8 cellular contexts compared by ENCODE assay signal in the genomic region with DNA sequence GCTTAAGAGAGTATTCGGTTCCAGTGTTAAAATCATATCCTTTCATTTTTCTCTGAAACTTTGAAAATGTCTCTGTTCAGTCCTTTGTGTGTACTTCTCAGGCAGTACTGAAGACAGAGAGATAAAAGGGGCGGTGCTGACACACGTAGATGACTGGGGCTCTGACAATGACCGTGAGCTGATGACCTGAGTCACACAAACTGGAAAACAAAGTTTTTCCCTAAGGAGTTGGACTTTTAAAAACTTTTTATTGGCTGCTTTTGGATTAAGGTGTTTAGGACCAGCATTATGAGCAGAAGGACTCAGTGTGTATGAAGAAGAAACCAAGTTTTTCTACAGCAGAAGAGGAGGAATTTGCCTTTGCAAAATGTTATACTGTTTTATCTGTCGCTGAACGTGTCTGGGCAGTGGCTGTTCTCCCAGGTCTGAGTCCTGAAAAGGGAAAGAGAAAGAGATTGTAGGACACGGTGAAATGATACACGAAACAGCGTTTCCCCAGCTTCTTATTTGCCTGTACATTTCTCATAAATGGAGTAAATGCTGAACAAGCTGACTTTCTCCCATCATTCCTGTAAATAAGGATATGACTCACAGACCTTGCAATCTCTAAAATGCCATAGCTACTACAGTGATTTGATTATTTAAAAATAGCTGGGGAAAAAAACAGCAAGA. TPM values are rescaled to one million over a fixed set of nuclear protein-coding genes. Genes with fewer than 3 reads are reported as not detected.
A peak's percentile ranks its signal among the peaks of the same experiment; 100 is the strongest.
DNase-seq lines count a peak whose midpoint lies in the region; ATAC-seq and TF ChIP-seq lines count a peak whose summit lies in the region.

No MANE protein-coding gene starts in this region.

- peak overlapping the region; percentile 55 for H3K4me3 ChIP-seq in left ventricle myocardium inferior

- no peak overlapping the region for H4K8ac ChIP-seq in H9 (replicated peaks; ENCODE audit: insufficient read length, low read depth, low read length)

- peaks cover 2% of the 10 kb centered on the region; the same call in 1 of the 2 replicates for H3K27me3 Mint-ChIP-seq in H9 (ENCODE audit: low read depth)
- no peaks in the 10 kb centered on the region for H3K27me3 Mint-ChIP-seq in activated B cell treated with CpG ODN at 0.5 μM for 24 hours

- no peaks in the 10 kb centered on the region for H3K36me3 ChIP-seq in left ventricle myocardium inferior

- H2BK5ac ChIP-seq in H9 (ENCODE audit: insufficient read length, low read length), result no peak overlapping the region

- CTCF ChIA-PET in activated B cell treated with CpG ODN at 0.5 μM for 24 hours (lab: Charles Lee), result no interaction called here

- no peak overlapping the region for H3K4me2 ChIP-seq in H9 (ENCODE audit: insufficient read depth, insufficient read length, low read length)

- no peak overlapping the region for H3K56ac ChIP-seq in H9 (ENCODE audit: insufficient read length, low read depth, low read length)

- H3K36me3 Mint-ChIP-seq in H9 (ENCODE audit: insufficient read depth in 1 of 3, low read depth in 3 of 3) (no peaks in the 10 kb centered on the region), activated B cell treated with CpG ODN at 0.5 μM for 24 hours (ENCODE audit: low read depth) (no peaks in the 10 kb centered on the region)
- no peaks in the 10 kb centered on the region for H3K36me3 Mint-ChIP-seq in stimulated activated effector memory CD8-positive, alpha-beta T cell treated with anti-CD3 and anti-CD28 coated beads, Interleukin-12 subunit alpha, Interleukin-12 subunit beta, amount 100 ng/mL, for 72 hours

- no peak overlapping the region for H4K91ac ChIP-seq in H9 (ENCODE audit: insufficient read length, low read depth, low read length)

- no peak overlapping the region for H3K9ac ChIP-seq in H9 (ENCODE audit: extremely low read depth, insufficient read length, low read length)

- H3K27ac ChIP-seq in H9 (ENCODE audit: insufficient read length, low read depth, low read length) (no peak overlapping the region), left ventricle myocardium inferior (replicated peaks) (peak overlapping the region; percentile 80)

- no peak for TF ChIP-seq CTCF in H9 (conservative IDR thresholded peaks at IDR 0.05)
- TF ChIP-seq CTCF in activated B cell treated with CpG ODN at 0.5 μM for 24 hours (IDR thresholded peaks at IDR 0.05), result no peak
- no peak for TF ChIP-seq CTCF in left ventricle myocardium inferior (IDR thresholded peaks at IDR 0.05; ENCODE audit: borderline replicate concordance)

- H2AK5ac ChIP-seq in H9 (ENCODE audit: insufficient read length, low read length), result no peak overlapping the region

- H3K4me3 Mint-ChIP-seq in H9 (no peak overlapping the region), activated B cell treated with CpG ODN at 0.5 μM for 24 hours (peak overlapping the region; percentile 4)
- peak overlapping the region; percentile 44 for H3K4me3 Mint-ChIP-seq in stimulated activated effector memory CD8-positive, alpha-beta T cell treated with anti-CD3 and anti-CD28 coated beads, Interleukin-12 subunit alpha, Interleukin-12 subunit beta, amount 100 ng/mL, for 72 hours

- intact Hi-C loops in activated B cell treated with CpG ODN at 0.5 μM for 24 hours (cut with micrococcal nuclease), result no loop called here
- intact Hi-C loops in left ventricle myocardium inferior (cut with micrococcal nuclease), result no loop called here

- no peak overlapping the region for H3K14ac ChIP-seq in H9 (ENCODE audit: insufficient read depth, low read length)

- DNase-seq in AG20443 (ENCODE audit: low spot score) (peak; percentile 81), H9 (no peak), activated B cell treated with CpG ODN at 0.5 μM for 24 hours (no peak), left ventricle myocardium inferior (no peak), COR-L47 (lab: John Stamatoyannopoulos, UW) (no peak)
- no peak for DNase-seq in stimulated activated effector memory CD8-positive, alpha-beta T cell treated with anti-CD3 and anti-CD28 coated beads, Interleukin-12 subunit alpha, Interleukin-12 subunit beta, amount 100 ng/mL, for 72 hours (ENCODE audit: low spot score in 2 of 2)

- H2BK120ac ChIP-seq in H9 (ENCODE audit: low read depth, low read length, poor library complexity, severe bottlenecking), result no peak overlapping the region

- no peak overlapping the region for H4K5ac ChIP-seq in H9 (ENCODE audit: insufficient read length, low read depth, low read length)

- H3K79me2 ChIP-seq in H9 (ENCODE audit: insufficient read depth, low read length), result no peaks in the 10 kb centered on the region

- peaks cover 8 to 15% of the 10 kb centered on the region in 2 experiments for H3K4me1 Mint-ChIP-seq in H9
- H3K4me1 Mint-ChIP-seq in activated B cell treated with CpG ODN at 0.5 μM for 24 hours, result peaks cover 15% of the 10 kb centered on the region
- H3K4me1 Mint-ChIP-seq in stimulated activated effector memory CD8-positive, alpha-beta T cell treated with anti-CD3 and anti-CD28 coated beads, Interleukin-12 subunit alpha, Interleukin-12 subunit beta, amount 100 ng/mL, for 72 hours, result peaks cover 17% of the 10 kb centered on the region

- POLR2A ChIA-PET in activated B cell treated with CpG ODN at 0.5 μM for 24 hours (lab: Charles Lee), result interaction anchor here (2.2 kb wide), 1 partner anchor 118 kb away, joined by 6 read pairs; a partner anchor contains a TSS

- H3T11ph ChIP-seq in H9 (ENCODE audit: low read length), result no peak overlapping the region

- H2BK12ac ChIP-seq in H9 (ENCODE audit: insufficient read length, low read depth, low read length), result no peak overlapping the region

- H3K4me1 ChIP-seq in H9 (ENCODE audit: insufficient read depth, low read length) (no peaks in the 10 kb centered on the region), left ventricle myocardium inferior (peaks cover 21% of the 10 kb centered on the region)

- no peak overlapping the region for H3K23ac ChIP-seq in H9 (ENCODE audit: insufficient read length, low read depth, low read length)

- no peak overlapping the region for H3K4ac ChIP-seq in H9 (ENCODE audit: low read depth, low read length)

- no peak overlapping the region for H2BK15ac ChIP-seq in H9 (ENCODE audit: low read depth, low read length)

- no CpG with 5 or more reads among the region's 9 CpGs for WGBS in H9 (ENCODE audit: extremely low coverage, insufficient read length, low lambda C conversion rate)

- H2AFZ ChIP-seq in H9 (ENCODE audit: low read length), result no peak overlapping the region

- H3K9me3 ChIP-seq in H9 (ENCODE audit: control insufficient read depth, low read depth, low read length) (no peaks in the 10 kb centered on the region), left ventricle myocardium inferior (replicated peaks) (no peaks in the 10 kb centered on the region)

- H3K18ac ChIP-seq in H9 (ENCODE audit: insufficient read length, low read depth, low read length), result no peak overlapping the region

- H3K27ac Mint-ChIP-seq in H9 (peak overlapping the region in 2 of 3 experiments; percentile 13 to 30; a peak in 1 of 7 replicates), activated B cell treated with CpG ODN at 0.5 μM for 24 hours (no peak overlapping the region)
- peak overlapping the region; percentile 55 for H3K27ac Mint-ChIP-seq in stimulated activated effector memory CD8-positive, alpha-beta T cell treated with anti-CD3 and anti-CD28 coated beads, Interleukin-12 subunit alpha, Interleukin-12 subunit beta, amount 100 ng/mL, for 72 hours

- no peaks in the 10 kb centered on the region for H4K20me1 ChIP-seq in H9 (ENCODE audit: control insufficient read depth, insufficient read depth, insufficient read length)

- H3K9me3 Mint-ChIP-seq in H9 (no peaks in the 10 kb centered on the region; a peak in 1 of 5 replicates), activated B cell treated with CpG ODN at 0.5 μM for 24 hours (no peaks in the 10 kb centered on the region)
- no peaks in the 10 kb centered on the region for H3K9me3 Mint-ChIP-seq in stimulated activated effector memory CD8-positive, alpha-beta T cell treated with anti-CD3 and anti-CD28 coated beads, Interleukin-12 subunit alpha, Interleukin-12 subunit beta, amount 100 ng/mL, for 72 hours

- H3K27me3 ChIP-seq in H9 (ENCODE audit: insufficient read depth, low read length) (no peaks in the 10 kb centered on the region), left ventricle myocardium inferior (ENCODE audit: low read depth) (no peaks in the 10 kb centered on the region)

- H3K79me1 ChIP-seq in H9 (ENCODE audit: insufficient read depth, low read depth, low read length, poor library complexity, severe bottlenecking), result no peaks in the 10 kb centered on the region

- no peak overlapping the region for H2BK20ac ChIP-seq in H9 (ENCODE audit: low read depth, low read length, poor library complexity, severe bottlenecking)

- H3K23me2 ChIP-seq in H9 (ENCODE audit: insufficient read length, low read depth, low read length, poor library complexity, severe bottlenecking), result no peaks in the 10 kb centered on the region

- ATAC-seq in activated B cell treated with CpG ODN at 0.5 μM for 24 hours (ENCODE audit: low read depth) (no peak), HG03025 (IDR thresholded peaks at IDR 0.05; ENCODE audit: low FRiP score, unreplicated experiment) (no peak), GM18870 (IDR thresholded peaks at IDR 0.05; ENCODE audit: unreplicated experiment) (no peak)
- peak; percentile 78 for ATAC-seq in stimulated activated effector memory CD8-positive, alpha-beta T cell treated with anti-CD3 and anti-CD28 coated beads, Interleukin-12 subunit alpha, Interleukin-12 subunit beta, amount 100 ng/mL, for 72 hours

RNA-seq across cellular contexts. Expression of a gene that starts 51.5 kb away (rescaled TPM):
- total RNA-seq in H9 (2021) (not detected in 2 replicates), activated B cell treated with CpG ODN at 0.5 μM for 24 hours (7.9 and 11.4 TPM in 2 replicates), left ventricle myocardium inferior (2.1 TPM)

Comparison
In these comparisons a context has a peak if more than half of its experiments do, and no peak if none do; other contexts are left out.
1. H3K4me3 Mint-ChIP-seq: peak in activated B cell treated with CpG ODN at 0.5 μM for 24 hours (single experiment) and stimulated activated effector memory CD8-positive, alpha-beta T cell treated with anti-CD3 and anti-CD28 coated beads, Interleukin-12 subunit alpha, Interleukin-12 subunit beta, amount 100 ng/mL, for 72 hours (single experiment); none in H9 (0 of 2).